ENCODE assay signal across 15 cellular contexts in the genomic region with DNA sequence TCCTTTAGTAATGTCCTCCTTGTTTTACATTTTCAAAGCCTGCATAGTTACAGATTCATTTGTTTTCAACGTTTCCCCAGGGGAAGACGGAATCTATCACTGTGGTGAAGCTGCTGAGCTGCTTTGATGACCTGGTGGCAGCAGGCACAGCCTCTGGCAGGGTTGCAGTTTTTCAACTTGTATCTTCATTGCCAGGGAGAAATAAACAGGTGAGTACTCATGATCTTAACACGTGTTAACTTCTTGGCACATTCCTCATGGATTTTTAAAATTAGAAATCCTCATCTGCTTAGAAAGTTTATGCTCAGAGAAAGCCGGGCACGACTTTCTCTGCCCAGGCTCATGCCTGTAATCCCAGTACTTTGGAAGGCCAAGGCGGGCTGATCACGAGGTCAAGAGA.
"Had no signal": no experiment of that assay in that cellular context is flagged by ENCODE, and none has a peak within 500 bp of the region (broad histone marks: within the 10 kb centered on the region; RNA-seq: fewer than 3 reads in every experiment).

No MANE protein-coding gene starts in this region.

- H3K4me2 ChIP-seq: smooth muscle cell had no signal

- ATAC-seq: left lobe of liver; naive thymus-derived CD4-positive, alpha-beta T cell; pancreas had no signal

- DNase-seq: activated CD4-positive, alpha-beta T cell treated with anti-CD3 and anti-CD28 coated beads, Interleukin-2, amount 50 U/mL, for 1 hour; activated CD4-positive, CD25-positive, alpha-beta regulatory T cell; activated CD8-positive, alpha-beta memory T cell treated with anti-CD3 and anti-CD28 coated beads for 24 hours; activated naive CD8-positive, alpha-beta T cell treated with anti-CD3 and anti-CD28 coated beads for 36 hours; foreskin fibroblast; head of caudate nucleus; naive thymus-derived CD4-positive, alpha-beta T cell; pancreas; stimulated activated CD4-positive, alpha-beta T cell treated with anti-CD3 and anti-CD28 coated beads, Interleukin-4, amount 100 ng/mL, for 4 hours; stimulated activated CD8-positive, alpha-beta memory T cell treated with anti-CD3 and anti-CD28 coated beads, Interleukin-4, amount 100 ng/mL, for 48 hours; stimulated activated naive CD4-positive, alpha-beta T cell treated with Interleukin-2 at 50 U/mL for 16 hours; SW 1271; uterus had no signal

- H3K4me1 ChIP-seq: pancreas, uterus had no signal

- H3K36me3 ChIP-seq: pancreas, uterus had no signal

- H3K27ac ChIP-seq: pancreas had no signal

- H3K4me3 ChIP-seq: pancreas, smooth muscle cell, uterus had no signal

- H3K27me3 ChIP-seq: pancreas, uterus had no signal
